Comparison of ENCODE assay signal across 1 cellular context in genomic region chr2:219060821-219061791, GRCh38.
TF ChIP-seq lines count a peak whose summit lies in the region.

Gene IHH, minus strand, starts transcription at chr2:219060921. Its CDS starts 454 bp downstream, at chr2:219060467.

TF ChIP-seq in HepG2, 621 proteins besides CTCF, POLR2A, EP300 and RAD21 (continued from another document):
- TF ChIP-seq ATF7 (IDR thresholded peaks at IDR 0.05) = peak; percentile 95
- no peak for TF ChIP-seq ATF7 (CRISPR knock-in tag; IDR thresholded peaks at IDR 0.05)
- TF ChIP-seq RARG (CRISPR knock-in tag; IDR thresholded peaks at IDR 0.05; ENCODE audit: low read depth) = no peak
- no peak for TF ChIP-seq KDM3A (CRISPR knock-in tag; IDR thresholded peaks at IDR 0.05; ENCODE audit: low read depth)
- TF ChIP-seq CREB1 (IDR thresholded peaks at IDR 0.05) = peak; percentile 88
- TF ChIP-seq CREB1 (CRISPR knock-in tag; IDR thresholded peaks at IDR 0.05) = no peak
- no peak for TF ChIP-seq KLF11 (CRISPR knock-in tag; IDR thresholded peaks at IDR 0.05)
- no peak for TF ChIP-seq ZFP36L1 (CRISPR knock-in tag; IDR thresholded peaks at IDR 0.05)
- TF ChIP-seq ZNF687 (CRISPR knock-in tag; IDR thresholded peaks at IDR 0.05) = peak; percentile 25; the same call in 1 of the 2 replicates
- TF ChIP-seq ZNF264 (CRISPR knock-in tag; IDR thresholded peaks at IDR 0.05) = no peak
- no peak for TF ChIP-seq ETV6 (CRISPR knock-in tag; conservative IDR thresholded peaks at IDR 0.05)
- no peak for TF ChIP-seq ZNF234 (CRISPR knock-in tag; conservative IDR thresholded peaks at IDR 0.05)
